Comparison of ENCODE assay signal across 27 cellular contexts in the genomic region with DNA sequence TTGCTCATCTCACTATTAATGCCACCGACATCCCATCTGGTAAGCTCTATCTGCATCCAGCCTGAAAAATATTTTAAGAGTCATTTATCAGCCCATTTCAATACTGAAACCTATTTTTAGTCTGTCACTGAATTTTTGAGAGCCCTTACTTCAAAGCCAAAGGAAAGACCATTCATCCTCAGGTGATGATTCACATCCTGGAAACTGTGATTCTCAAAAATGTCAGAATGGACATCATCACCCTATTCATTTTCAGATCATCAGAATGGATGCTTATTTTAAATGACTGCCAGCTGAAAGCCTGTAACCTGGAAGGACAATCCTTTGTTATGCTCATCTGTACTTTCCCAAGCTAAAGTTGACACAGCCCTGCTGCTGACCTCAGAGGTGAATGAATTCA. TPM values are rescaled to one million over a fixed set of nuclear protein-coding genes. Genes with fewer than 3 reads are reported as not detected.
DNase-seq lines count a peak whose midpoint lies in the region; ATAC-seq and TF ChIP-seq lines count a peak whose summit lies in the region.
"Had no signal": no experiment of that assay in that cellular context is flagged by ENCODE, and none has a peak within 500 bp of the region (broad histone marks: within the 10 kb centered on the region; RNA-seq: fewer than 3 reads in every experiment).

No MANE protein-coding gene starts in this region.

- ATAC-seq in activated naive CD4-positive, alpha-beta T cell treated with anti-CD3 and anti-CD28 coated beads, Interleukin-2, amount 50 U/mL, for 72 hours, result peak; percentile 83 to 86
- ATAC-seq in GM21367 (IDR thresholded peaks at IDR 0.05; ENCODE audit: unreplicated experiment), result no peak
- ATAC-seq: heart right ventricle had no signal

- H3K9me3 Mint-ChIP-seq in activated naive CD4-positive, alpha-beta T cell treated with anti-CD3 and anti-CD28 coated beads, Interleukin-2, amount 50 U/mL, for 72 hours, result peaks cover 0 to 5% of the 10 kb centered on the region in 2 donors
- H3K9me3 Mint-ChIP-seq: CD8-positive, alpha-beta memory T cell; immature natural killer cell had no signal

- DNase-seq in DMS53 (lab: John Stamatoyannopoulos, UW), result peak; percentile 4
- no peak for DNase-seq in DMS53 treated with DMSO at 0.1 percent for 48 hours (lab: John Stamatoyannopoulos, UW; ENCODE audit: unreplicated experiment)
- no peak for DNase-seq in activated naive CD4-positive, alpha-beta T cell treated with anti-CD3 and anti-CD28 coated beads, Interleukin-2, amount 50 U/mL, for 72 hours (ENCODE audit: low spot score in 2 of 2)
- no peak for DNase-seq in activated naive CD4-positive, alpha-beta T cell (lab: John Stamatoyannopoulos, UW)
- DNase-seq in fibroblast of pulmonary artery (ENCODE audit: low read depth), result peak; percentile 8
- DNase-seq in GM19240 (ENCODE audit: insufficient read length, low spot score), result no peak
- no peak for DNase-seq in hepatic stellate cell (ENCODE audit: low spot score)
- DNase-seq: activated CD4-positive, CD25-positive, alpha-beta regulatory T cell; activated CD8-positive, alpha-beta memory T cell treated with anti-CD3 and anti-CD28 coated beads, Interleukin-2, amount 50 U/mL, for 4 hours; AML-193; brain microvascular endothelial cell; CD8-positive, alpha-beta memory T cell; DMS79; HCEC 1CT; heart right ventricle; immature natural killer cell; KG1; NCI-H2081; NCI-H446 treated with DMSO at 0.1 percent for 48 hours; NK-92 treated with Interleukin-12 subunit alpha and Interleukin-12 subunit beta, amount 100 ng/mL, for 24 hours; stimulated activated CD4-positive, alpha-beta T cell treated with anti-CD3 and anti-CD28 coated beads, Interleukin-2, amount 100 ng/mL, for 24 hours; stomach; T1000; upper lobe of left lung had no signal

- H3K36me3 Mint-ChIP-seq in activated naive CD4-positive, alpha-beta T cell treated with anti-CD3 and anti-CD28 coated beads, Interleukin-2, amount 50 U/mL, for 72 hours, result no peaks in the 10 kb centered on the region
- H3K36me3 Mint-ChIP-seq: CD8-positive, alpha-beta memory T cell had no signal

- peak overlapping the region in 1 of 2 donors; percentile 38 for H3K27ac Mint-ChIP-seq in activated naive CD4-positive, alpha-beta T cell treated with anti-CD3 and anti-CD28 coated beads, Interleukin-2, amount 50 U/mL, for 72 hours
- H3K27ac Mint-ChIP-seq: CD8-positive, alpha-beta memory T cell had no signal

- H3K4me3 ChIP-seq in fibroblast of pulmonary artery (replicated peaks; ENCODE audit: low read depth, low read length), result no peak overlapping the region
- H3K4me3 ChIP-seq: heart right ventricle, SK-N-MC, skin epidermis, stomach, upper lobe of left lung had no signal

- TF ChIP-seq CTCF in fibroblast of pulmonary artery (IDR thresholded peaks at IDR 0.05; ENCODE audit: low read length, missing control alignments), result no peak

RNA-seq across cellular contexts. Expression of gene TNFSF11, which starts 27.0 kb away (rescaled TPM):
- under 1 TPM; 0.32 to 0.37 TPM for total RNA-seq in activated naive CD4-positive, alpha-beta T cell treated with anti-CD3 and anti-CD28 coated beads, Interleukin-2, amount 50 U/mL, for 72 hours
- total RNA-seq: heart right ventricle, upper lobe of left lung had no signal

Comparison
In these comparisons a context has a peak if more than half of its experiments do, and no peak if none do; other contexts are left out.
1. DNase-seq: peak in DMS53 (single experiment) and fibroblast of pulmonary artery (single experiment); none in DMS53 treated with DMSO at 0.1 percent for 48 hours (single experiment), activated naive CD4-positive, alpha-beta T cell treated with anti-CD3 and anti-CD28 coated beads, Interleukin-2, amount 50 U/mL, for 72 hours (0 of 2), activated naive CD4-positive, alpha-beta T cell (0 of 4), GM19240 (single experiment) and hepatic stellate cell (single experiment).